ENCODE assay signal across 11 cellular contexts in genomic region chr15:43516185-43516584, GRCh38. TPM values are rescaled to one million over a fixed set of nuclear protein-coding genes. Genes with fewer than 3 reads are reported as not detected.
DNase-seq lines count a peak whose midpoint lies in the region; ATAC-seq and TF ChIP-seq lines count a peak whose summit lies in the region.
"Had no signal": no experiment of that assay in that cellular context is flagged by ENCODE, and none has a peak within 500 bp of the region (broad histone marks: within the 10 kb centered on the region; RNA-seq: fewer than 3 reads in every experiment).

No MANE protein-coding gene starts in this region.

- no peaks in the 10 kb centered on the region for H4K20me1 ChIP-seq in SK-N-SH (ENCODE audit: insufficient read depth)

- peak overlapping the region; percentile 94 for H3K27ac Mint-ChIP-seq in chondrocyte (ENCODE audit: unreplicated experiment)
- H3K27ac Mint-ChIP-seq in stimulated activated naive B cell treated with anti-CD40 and anti-IgM and Interleukin-4, amounts not matched to agents 10 μg/mL and 1 μg/mL and 100 μg/mL, for 72 hours, result no peak overlapping the region
- no peak overlapping the region for H3K27ac Mint-ChIP-seq in Calu3 (ENCODE audit: unreplicated experiment)
- H3K27ac Mint-ChIP-seq: activated CD8-positive, alpha-beta memory T cell treated with anti-CD3 and anti-CD28 coated beads, Interleukin-2, amount 10 ng/mL, durations not matched to agents 7 days and 5 days; natural killer cell had no signal

- TF ChIP-seq RAD21 in SK-N-SH (IDR thresholded peaks at IDR 0.05; ENCODE audit: low read length), result no peak

- H3K36me3 ChIP-seq in SK-N-SH (replicated peaks in 1 of 2; ENCODE audit: control insufficient read depth in 1 of 2, insufficient read depth in 2 of 2, low read length in 1 of 2) (peaks cover 8% of the 10 kb centered on the region in 2 experiments), mucosa of descending colon (ENCODE audit: low read depth) (no peaks in the 10 kb centered on the region), upper lobe of right lung (no peaks in the 10 kb centered on the region)

- no peaks in the 10 kb centered on the region for H3K9me3 ChIP-seq in SK-N-SH
- no peaks in the 10 kb centered on the region for H3K9me3 ChIP-seq in mucosa of descending colon
- no peaks in the 10 kb centered on the region for H3K9me3 ChIP-seq in upper lobe of right lung
- H3K9me3 ChIP-seq: A549 had no signal

- peak overlapping the region; percentile 52; the same call in 1 of the 2 replicates for H3K9ac ChIP-seq in SK-N-SH

- H3K4me3 ChIP-seq in SK-N-SH (ENCODE audit: low read depth in 2 of 2, low read length in 1 of 2) (peak overlapping the region; percentile 63 to 73; a peak in 3 of 4 replicates), mucosa of descending colon (no peak overlapping the region), upper lobe of right lung (no peak overlapping the region)
- H3K4me3 ChIP-seq: A549 had no signal

- no peaks in the 10 kb centered on the region for H3K9me2 ChIP-seq in SK-N-SH

- POLR2A ChIA-PET in SK-N-SH (lab: Yijun Ruan, JAX), result no interaction called here

- H3K4me3 Mint-ChIP-seq in chondrocyte (ENCODE audit: unreplicated experiment), result peak overlapping the region; percentile 99
- no peak overlapping the region for H3K4me3 Mint-ChIP-seq in stimulated activated naive B cell treated with anti-CD40 and anti-IgM and Interleukin-4, amounts not matched to agents 10 μg/mL and 1 μg/mL and 100 μg/mL, for 72 hours
- no peak overlapping the region for H3K4me3 Mint-ChIP-seq in Calu3 (ENCODE audit: low read depth, unreplicated experiment)
- H3K4me3 Mint-ChIP-seq: activated CD8-positive, alpha-beta memory T cell treated with anti-CD3 and anti-CD28 coated beads, Interleukin-2, amount 10 ng/mL, durations not matched to agents 7 days and 5 days; natural killer cell had no signal

- intact Hi-C loops in mucosa of descending colon (cut with DNase I, micrococcal nuclease), result no loop called here
- intact Hi-C loops in upper lobe of right lung (cut with DNase I), result no loop called here
- intact Hi-C loops in Calu3 (cut with micrococcal nuclease; ENCODE audit: unreplicated experiment), result no loop called here

- H3K27ac ChIP-seq in SK-N-SH (ENCODE audit: low read depth in 2 of 2, low read length in 1 of 2) (peak overlapping the region; percentile 51 to 85; a peak in 2 of 4 replicates), upper lobe of right lung (no peak overlapping the region)
- H3K27ac ChIP-seq: A549 had no signal

- H3K36me3 Mint-ChIP-seq in chondrocyte (ENCODE audit: low read depth), result peaks cover 9% of the 10 kb centered on the region
- no peaks in the 10 kb centered on the region for H3K36me3 Mint-ChIP-seq in stimulated activated naive B cell treated with anti-CD40 and anti-IgM and Interleukin-4, amounts not matched to agents 10 μg/mL and 1 μg/mL and 100 μg/mL, for 72 hours
- peaks cover 5% of the 10 kb centered on the region for H3K36me3 Mint-ChIP-seq in Calu3 (ENCODE audit: insufficient read depth, unreplicated experiment)
- H3K36me3 Mint-ChIP-seq: activated CD8-positive, alpha-beta memory T cell treated with anti-CD3 and anti-CD28 coated beads, Interleukin-2, amount 10 ng/mL, durations not matched to agents 7 days and 5 days; natural killer cell had no signal

- H2AFZ ChIP-seq in SK-N-SH (ENCODE audit: low read depth), result peak overlapping the region; percentile 29; the same call in 1 of the 2 replicates

- H3K4me1 ChIP-seq in SK-N-SH (ENCODE audit: control insufficient read depth in 1 of 2, insufficient read depth in 2 of 2, low read depth in 1 of 2, low read length in 1 of 2), result peaks cover 19 to 44% of the 10 kb centered on the region in 2 experiments
- peaks cover 7% of the 10 kb centered on the region for H3K4me1 ChIP-seq in mucosa of descending colon (ENCODE audit: low read depth)
- H3K4me1 ChIP-seq in upper lobe of right lung, result peaks cover 9% of the 10 kb centered on the region

- no peak for TF ChIP-seq EP300 in SK-N-SH (IDR thresholded peaks at IDR 0.05; ENCODE audit: borderline replicate concordance in 1 of 2, low read depth in 1 of 2, low read length in 1 of 2)

- DNase-seq in SK-N-SH (no peak), chondrocyte (ENCODE audit: low spot score) (no peak), mucosa of descending colon (no peak), upper lobe of right lung (peak; percentile 29), Calu3 (no peak)
- no peak for DNase-seq in stimulated activated naive B cell treated with anti-CD40 and anti-IgM and Interleukin-4, amounts not matched to agents 10 μg/mL and 1 μg/mL and 100 μg/mL, for 72 hours
- DNase-seq: activated CD8-positive, alpha-beta memory T cell treated with anti-CD3 and anti-CD28 coated beads, Interleukin-2, amount 10 ng/mL, durations not matched to agents 7 days and 5 days; natural killer cell had no signal

- no peaks in the 10 kb centered on the region for H3F3A ChIP-seq in SK-N-SH (replicated peaks; ENCODE audit: insufficient read depth)

- no TSS peak for BruUV-seq in Calu3 (replicated peaks; lab: Mats Ljungman, UMichigan)

- 0 out of 2 replicates have a peak, but pooled peaks cover 7% of the 10 kb centered on the region for H3K79me2 ChIP-seq in SK-N-SH (ENCODE audit: insufficient read depth)

- H3K27me3 ChIP-seq in SK-N-SH (ENCODE audit: insufficient read depth) (no peaks in the 10 kb centered on the region), upper lobe of right lung (no peaks in the 10 kb centered on the region)

- TF ChIP-seq CTCF in SK-N-SH (IDR thresholded peaks at IDR 0.05), result no peak
- TF ChIP-seq CTCF in chondrocyte (IDR thresholded peaks at IDR 0.05), result no peak
- no peak for TF ChIP-seq CTCF in mucosa of descending colon (IDR thresholded peaks at IDR 0.05)
- no peak for TF ChIP-seq CTCF in upper lobe of right lung (IDR thresholded peaks at IDR 0.05)
- no peak for TF ChIP-seq CTCF in Calu3 (IDR thresholded peaks at IDR 0.05; ENCODE audit: unreplicated experiment)

- CTCF ChIA-PET in SK-N-SH (lab: Yijun Ruan, JAX) (interaction anchor here (0.6 to 4.0 kb wide), 7 partner anchors 16 to 144 kb away, joined by 3 to 42 read pairs (median 9); partner anchors contain the start of gene TP53BP1), Calu3 (lab: Charles Lee) (no interaction called here)

- H3K4me2 ChIP-seq in SK-N-SH, result peak overlapping the region; percentile 84
- H3K4me2 ChIP-seq: A549 had no signal

- peaks cover 55% of the 10 kb centered on the region for H3K4me1 Mint-ChIP-seq in chondrocyte (ENCODE audit: low read depth)
- H3K4me1 Mint-ChIP-seq in stimulated activated naive B cell treated with anti-CD40 and anti-IgM and Interleukin-4, amounts not matched to agents 10 μg/mL and 1 μg/mL and 100 μg/mL, for 72 hours, result peaks cover 33 to 53% of the 10 kb centered on the region in 2 donors
- H3K4me1 Mint-ChIP-seq in Calu3 (ENCODE audit: low read depth, unreplicated experiment), result peaks cover 7% of the 10 kb centered on the region

- ATAC-seq in SK-N-SH treated with all-trans-retinoic acid at 6 μM for 48 hours (no peak), mucosa of descending colon (peak; percentile 4), upper lobe of right lung (no peak), GM18502 (IDR thresholded peaks at IDR 0.05; ENCODE audit: poor library complexity, unreplicated experiment) (no peak)
- no peak for ATAC-seq in stimulated activated naive B cell treated with anti-CD40 and anti-IgM and Interleukin-4, amounts not matched to agents 10 μg/mL and 1 μg/mL and 100 μg/mL, for 72 hours (replicated peaks)
- ATAC-seq: A549; activated CD8-positive, alpha-beta memory T cell treated with anti-CD3 and anti-CD28 coated beads, Interleukin-2, amount 10 ng/mL, durations not matched to agents 7 days and 5 days; natural killer cell had no signal

- WGBS in SK-N-SH (ENCODE audit: low lambda C conversion rate), result 40% methylated on average over 3 of the region's 5 CpGs

- H3K27me3 Mint-ChIP-seq in chondrocyte (ENCODE audit: low read depth) (no peaks in the 10 kb centered on the region), Calu3 (ENCODE audit: unreplicated experiment) (peaks cover 65% of the 10 kb centered on the region)
- H3K27me3 Mint-ChIP-seq in stimulated activated naive B cell treated with anti-CD40 and anti-IgM and Interleukin-4, amounts not matched to agents 10 μg/mL and 1 μg/mL and 100 μg/mL, for 72 hours, result peaks cover 35 to 57% of the 10 kb centered on the region in 2 donors

- H3K9me3 Mint-ChIP-seq in chondrocyte (ENCODE audit: low read depth) (no peaks in the 10 kb centered on the region), Calu3 (ENCODE audit: low read depth, unreplicated experiment) (no peaks in the 10 kb centered on the region)
- H3K9me3 Mint-ChIP-seq in stimulated activated naive B cell treated with anti-CD40 and anti-IgM and Interleukin-4, amounts not matched to agents 10 μg/mL and 1 μg/mL and 100 μg/mL, for 72 hours, result no peaks in the 10 kb centered on the region
- H3K9me3 Mint-ChIP-seq: natural killer cell had no signal

TF ChIP-seq in SK-N-SH, 30 proteins besides CTCF, POLR2A, EP300 and RAD21 (continues in another document):
- TF ChIP-seq NRF1 (IDR thresholded peaks at IDR 0.05; ENCODE audit: low read depth, low read length) (no peak), MEF2A (IDR thresholded peaks at IDR 0.05; ENCODE audit: borderline replicate concordance, low read depth) (no peak), RFX5 (IDR thresholded peaks at IDR 0.05; ENCODE audit: low read length) (no peak)

TF ChIP-seq in SK-N-SH treated with all-trans-retinoic acid at 6 μM for 48 hours, 23 proteins besides CTCF, POLR2A, EP300 and RAD21:
- no peak for TF ChIP-seq ZNF8 (CRISPR knock-in tag; IDR thresholded peaks at IDR 0.05)
- TF ChIP-seq PPARA (CRISPR knock-in tag; IDR thresholded peaks at IDR 0.05; ENCODE audit: borderline replicate concordance), result no peak

RNA-seq across cellular contexts. Expression of gene MAP1A, which starts 1.2 kb away (rescaled TPM):
- polyA plus RNA-seq in SK-N-SH (2012; rRNA removed), result 5.3 and 6.0 TPM in 2 replicates
- polyA plus RNA-seq in SK-N-SH (2012; cell fraction: cytosol; rRNA removed), result 3.8 and 5.3 TPM in 2 replicates
- polyA plus RNA-seq in SK-N-SH (2012; cell fraction: nucleus; rRNA removed), result 7.2 and 8.8 TPM in 2 replicates
- 95.3 to 99.9 TPM (median 96.3 TPM) in 3 replicates for total RNA-seq in chondrocyte
- 10 to 100 TPM in 1 of 3 donors, 1 to 10 TPM in 2; 1.9 to 59.4 (median 7.9) TPM for total RNA-seq in mucosa of descending colon
- 2.3 TPM for total RNA-seq in upper lobe of right lung
- total RNA-seq in Calu3 (2022), result 0.05 and 0.27 TPM in 2 replicates

RNA-seq across cellular contexts. Expression of gene TP53BP1, which starts 23.2 kb away (rescaled TPM):
- 27.1 and 46.5 TPM in 2 replicates for polyA plus RNA-seq in SK-N-SH (2012; rRNA removed)
- 22.2 and 29.4 TPM in 2 replicates for polyA plus RNA-seq in SK-N-SH (2012; cell fraction: cytosol; rRNA removed)
- polyA plus RNA-seq in SK-N-SH (2012; cell fraction: nucleus; rRNA removed), result 80.1 and 95.5 TPM in 2 replicates
- total RNA-seq in chondrocyte (44.8 to 71.1 TPM (median 45.6 TPM) in 3 replicates), mucosa of descending colon (10 to 100 TPM; 31.8 to 46.5 (median 41.6) TPM), upper lobe of right lung (27.6 TPM), Calu3 (2022) (36.2 and 39.9 TPM in 2 replicates)

Comparison
In these comparisons a context has a peak if more than half of its experiments do, and no peak if none do; other contexts are left out.
1. H3K4me3 ChIP-seq: peak in SK-N-SH (2 of 2); none in mucosa of descending colon (single experiment) and upper lobe of right lung (single experiment).